27 cellular contexts compared by ENCODE assay signal in the genomic region with DNA sequence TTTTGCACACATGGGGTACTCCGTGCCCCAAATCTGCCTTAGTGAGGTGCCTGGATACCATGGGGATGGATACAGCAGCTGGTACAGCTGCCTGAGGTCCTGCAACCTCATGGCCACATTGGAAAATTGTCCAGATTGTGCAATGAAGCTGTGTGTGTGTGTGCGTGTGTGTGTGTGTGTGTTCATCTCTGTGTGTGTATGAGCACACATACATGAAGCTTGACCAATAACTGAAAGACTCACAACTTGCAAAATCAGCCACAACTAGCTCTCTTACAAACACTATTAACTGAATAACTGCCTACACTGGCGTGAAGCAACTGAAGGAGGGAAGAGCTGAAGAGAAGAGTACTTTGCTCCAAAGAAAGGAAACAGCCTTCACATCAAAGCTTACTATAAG.
"Had no signal": no experiment of that assay in that cellular context is flagged by ENCODE, and none has a peak within 500 bp of the region (broad histone marks: within the 10 kb centered on the region; RNA-seq: fewer than 3 reads in every experiment).

No MANE protein-coding gene starts in this region.

- DNase-seq: effector memory CD8-positive, alpha-beta T cell; esophagus squamous epithelium; foreskin melanocyte; head of caudate nucleus; kidney; left colon; left ventricle myocardium superior; mesenchymal stem cell; midbrain; occipital lobe; right lobe of liver; spleen; stimulated activated CD4-positive, alpha-beta T cell treated with anti-CD3 and anti-CD28 coated beads, Interleukin-15, amount 100 ng/mL, for 24 hours; stimulated activated CD4-positive, alpha-beta T cell treated with anti-CD3 and anti-CD28 coated beads, Interleukin-1b, Interleukin-23, amount 100 ng/mL, for 48 hours; stimulated activated CD4-positive, alpha-beta T cell treated with anti-CD3 and anti-CD28 coated beads, Interleukin-4, amount 100 ng/mL, for 24 hours; stimulated activated naive CD8-positive, alpha-beta T cell treated with anti-CD3 and anti-CD28 coated beads, Interleukin-15, amount 100 ng/mL, for 72 hours; testis; upper lobe of right lung had no signal

- H3K27me3 ChIP-seq: esophagus squamous epithelium, hepatocyte, neural progenitor cell, right lobe of liver, spleen, testis, tibial nerve, upper lobe of right lung, vagina had no signal

- H3K36me3 ChIP-seq: neural progenitor cell, prostate gland, right lobe of liver, tibial nerve, vagina had no signal

- H3K27ac ChIP-seq: esophagus squamous epithelium, hepatocyte, neural progenitor cell, parathyroid adenoma, prostate gland, right lobe of liver, testis, tibial nerve, upper lobe of right lung, vagina had no signal

- H3K4me1 ChIP-seq: esophagus squamous epithelium, neural progenitor cell, parathyroid adenoma, prostate gland, right lobe of liver, testis, tibial nerve, upper lobe of right lung, vagina had no signal

- H3K9me3 ChIP-seq: esophagus squamous epithelium, prostate gland, right lobe of liver, spleen, testis, tibial nerve, upper lobe of right lung, vagina had no signal

- ATAC-seq: effector memory CD8-positive, alpha-beta T cell; left colon; left ventricle myocardium superior; natural killer cell treated with Interleukin-12 subunit alpha and Interleukin-12 subunit beta and Interleukin-15 and Interleukin-18, amount 100 ng/mL, for 72 hours; right lobe of liver; stimulated activated memory B cell treated with anti-CD40 and anti-IgM and Interleukin-4, amounts not matched to agents 10 μg/mL and 1 μg/mL and 100 μg/mL, for 72 hours; stimulated activated naive CD8-positive, alpha-beta T cell treated with anti-CD3 and anti-CD28 coated beads, Interleukin-15, amount 100 ng/mL, for 72 hours; upper lobe of right lung had no signal

- H3K4me3 ChIP-seq: esophagus squamous epithelium, hepatocyte, lung, neural progenitor cell, prostate gland, right lobe of liver, spleen, testis, tibial nerve, upper lobe of right lung, vagina had no signal
